8 cellular contexts compared by ENCODE assay signal in the genomic region with DNA sequence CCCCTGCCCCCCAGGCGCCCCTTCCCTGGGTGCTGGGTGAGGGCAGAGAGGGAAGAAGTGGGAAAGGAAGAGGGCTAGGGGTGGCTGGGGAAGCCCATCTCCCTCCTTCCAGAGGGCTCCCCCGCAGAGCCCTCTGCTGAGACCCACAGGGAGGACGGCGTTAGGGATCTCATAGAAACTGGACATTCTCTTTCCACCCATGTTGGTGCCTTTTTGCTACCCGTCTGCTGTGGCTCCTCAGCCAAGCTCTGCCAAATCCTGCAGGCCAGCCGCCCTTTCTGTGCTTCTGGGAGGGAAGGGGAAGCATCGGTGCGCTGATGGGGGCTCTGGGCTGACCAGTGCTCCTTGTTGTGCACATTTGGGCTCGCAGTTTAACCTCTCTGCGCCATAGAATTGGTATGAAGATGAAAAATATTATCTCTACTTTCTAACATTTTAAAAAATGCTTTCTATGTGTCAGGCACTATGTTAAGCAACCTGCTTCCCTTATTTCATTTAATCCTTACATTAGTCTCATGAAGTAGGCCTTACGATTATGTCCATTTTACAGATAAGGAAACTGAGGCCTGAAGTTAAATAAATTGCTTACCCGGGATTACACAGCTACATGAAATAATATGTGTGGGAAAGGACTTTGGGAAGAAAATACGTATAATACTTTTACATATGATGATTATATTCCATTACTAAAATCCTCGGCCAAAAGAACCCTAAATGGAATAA. TPM values are rescaled to one million over a fixed set of nuclear protein-coding genes. Genes with fewer than 3 reads are reported as not detected.
A peak's percentile ranks its signal among the peaks of the same experiment; 100 is the strongest.
DNase-seq lines count a peak whose midpoint lies in the region; ATAC-seq, FAIRE-seq and TF ChIP-seq lines count a peak whose summit lies in the region.

No MANE protein-coding gene starts in this region.

- FAIRE-seq in astrocyte (lab: Jason Lieb, UNC): no peak
- no peak for FAIRE-seq in HepG2 (lab: Jason Lieb, UNC)

- TF ChIP-seq RAD21 in HepG2 (CRISPR knock-in tag; IDR thresholded peaks at IDR 0.05): no peak

- in situ Hi-C loops in HepG2 (cut with HindIII; ENCODE audit: extremely low pct_ligation_motif_present, low pct_unique_long_range_greater_than_20kb): no loop called here

- peak overlapping the region; percentile 67 for H3K9ac ChIP-seq in astrocyte (ENCODE audit: low read length)
- H3K9ac ChIP-seq in HepG2 (ENCODE audit: insufficient read depth, low read depth, low read length): peak overlapping the region; percentile 75

- H3K27ac ChIP-seq in astrocyte (ENCODE audit: low read depth, low read length): no peak overlapping the region
- H3K27ac ChIP-seq in HepG2 (ENCODE audit: extremely low read length, insufficient read depth, low read length): no peak overlapping the region
- H3K27ac ChIP-seq in thoracic aorta: peak overlapping the region; percentile 74 to 81

- H3K4me3 ChIP-seq in astrocyte (ENCODE audit: insufficient read depth, low read depth, low read length) (peak overlapping the region; percentile 62), HepG2 (replicated peaks in 1 of 3; ENCODE audit: insufficient read depth in 1 of 3, low read depth in 2 of 3, low read length in 3 of 3) (peak overlapping the region; percentile 71 to 81 (median 76)), thoracic aorta (peak overlapping the region; percentile 95)

- H3K4me1 ChIP-seq in astrocyte (ENCODE audit: insufficient read depth, low read length): no peaks in the 10 kb centered on the region
- peaks cover 55% of the 10 kb centered on the region for H3K4me1 ChIP-seq in HepG2 (ENCODE audit: insufficient read depth, low read length)
- H3K4me1 ChIP-seq in thoracic aorta (ENCODE audit: control insufficient read depth in 1 of 2, low read depth in 2 of 2): peaks cover 53 to 61% of the 10 kb centered on the region in 2 donors

- 55% methylated on average over 13 of the region's 14 CpGs for WGBS in HepG2 (ENCODE audit: low lambda C conversion rate)

- H3K4me2 ChIP-seq in astrocyte (ENCODE audit: low read length): peak overlapping the region; percentile 96
- peak overlapping the region; percentile 96 for H3K4me2 ChIP-seq in HepG2 (ENCODE audit: low read depth, low read length)

- TF ChIP-seq CTCF in astrocyte (IDR thresholded peaks at IDR 0.05; ENCODE audit: insufficient read depth, low read depth, low read length) (no peak), HepG2 (CRISPR knock-in tag; IDR thresholded peaks at IDR 0.05) (no peak), thoracic aorta (IDR thresholded peaks at IDR 0.05) (no peak)

- peak overlapping the region; percentile 65 for H2AFZ ChIP-seq in astrocyte (ENCODE audit: low read depth, low read length)
- H2AFZ ChIP-seq in HepG2 (ENCODE audit: low read length): no peak overlapping the region

- ATAC-seq in HepG2: peak; percentile 40
- no peak for ATAC-seq in thoracic aorta (ENCODE audit: insufficient number of reproducible peaks, low FRiP score, low read depth)
- ATAC-seq in GM18511 (IDR thresholded peaks at IDR 0.05; ENCODE audit: unreplicated experiment): no peak

- CTCF ChIA-PET in HepG2 (lab: Yijun Ruan, JAX; ENCODE audit: low intra/inter-chr PET ratio, low total read pairs): interaction anchor here (1.1 kb wide), 1 partner anchor 57 kb away, joined by 4 read pairs; no protein-coding TSS in a partner anchor

- BruUV-seq in HepG2 (replicated peaks; lab: Mats Ljungman, UMichigan): TSS peak; percentile 58

- H3K36me3 ChIP-seq in astrocyte (ENCODE audit: insufficient read depth, low read length): no peaks in the 10 kb centered on the region
- no peaks in the 10 kb centered on the region for H3K36me3 ChIP-seq in HepG2 (replicated peaks in 1 of 2; ENCODE audit: control insufficient read depth in 1 of 2, insufficient read depth in 2 of 2, low read length in 2 of 2)
- no peaks in the 10 kb centered on the region for H3K36me3 ChIP-seq in thoracic aorta

- TF ChIP-seq EP300 in HepG2 (IDR thresholded peaks at IDR 0.05; ENCODE audit: low read depth in 2 of 2, low read length in 2 of 2) (no peak), HepG2 (CRISPR knock-in tag; IDR thresholded peaks at IDR 0.05; ENCODE audit: borderline replicate concordance) (no peak)

- H3K4me3 Mint-ChIP-seq in activated CD4-positive, alpha-beta T cell treated with anti-CD3 and anti-CD28 coated beads, Interleukin-2, amount 10 ng/mL, durations not matched to agents 24 days and 14 days: peak overlapping the region; percentile 95
- peak overlapping the region; percentile 87 for H3K4me3 Mint-ChIP-seq in astrocyte (ENCODE audit: unreplicated experiment)

- H4K20me1 ChIP-seq in astrocyte (ENCODE audit: insufficient read depth, low read length) (peaks cover 2% of the 10 kb centered on the region), HepG2 (ENCODE audit: insufficient read depth, low read length) (no peaks in the 10 kb centered on the region)

- intact Hi-C loops in activated CD4-positive, alpha-beta T cell treated with anti-CD3 and anti-CD28 coated beads, Interleukin-2, amount 10 ng/mL, durations not matched to agents 24 days and 14 days (cut with micrococcal nuclease): loop anchor here (2.0 kb wide), 1 partner anchor 15 kb away; the partner anchor contains the start of gene RAPGEF3
- intact Hi-C loops in HepG2 (cut with micrococcal nuclease; ENCODE audit: unreplicated experiment): no loop called here

- DNase-seq in activated CD4-positive, alpha-beta T cell treated with anti-CD3 and anti-CD28 coated beads, Interleukin-2, amount 10 ng/mL, durations not matched to agents 24 days and 14 days: no peak
- no peak for DNase-seq in activated CD4-positive, alpha-beta T cell treated with anti-CD3 and anti-CD28 coated beads for 4 hours
- DNase-seq in astrocyte (ENCODE audit: low read depth): no peak
- DNase-seq in HepG2 (ENCODE audit: low spot score): no peak
- DNase-seq in thoracic aorta (ENCODE audit: low spot score): no peak
- DNase-seq in iPS-NIHi7 (ENCODE audit: extremely low spot score): no peak
- no peak for DNase-seq in DMS79 treated with DMSO at 0.1 percent for 48 hours (lab: John Stamatoyannopoulos, UW)

- H3K9me3 Mint-ChIP-seq in activated CD4-positive, alpha-beta T cell treated with anti-CD3 and anti-CD28 coated beads, Interleukin-2, amount 10 ng/mL, durations not matched to agents 24 days and 14 days: no peaks in the 10 kb centered on the region
- no peaks in the 10 kb centered on the region for H3K9me3 Mint-ChIP-seq in astrocyte (ENCODE audit: unreplicated experiment)

- peak overlapping the region; percentile 86 for H3K27ac Mint-ChIP-seq in activated CD4-positive, alpha-beta T cell treated with anti-CD3 and anti-CD28 coated beads, Interleukin-2, amount 10 ng/mL, durations not matched to agents 24 days and 14 days
- H3K27ac Mint-ChIP-seq in astrocyte (ENCODE audit: unreplicated experiment): peak overlapping the region; percentile 34

- H3K36me3 Mint-ChIP-seq in activated CD4-positive, alpha-beta T cell treated with anti-CD3 and anti-CD28 coated beads, Interleukin-2, amount 10 ng/mL, durations not matched to agents 24 days and 14 days (ENCODE audit: low read depth): no peaks in the 10 kb centered on the region
- H3K36me3 Mint-ChIP-seq in astrocyte (ENCODE audit: low read depth, unreplicated experiment): no peaks in the 10 kb centered on the region

- H3K79me2 ChIP-seq in astrocyte (ENCODE audit: insufficient read depth, low read length): no peaks in the 10 kb centered on the region
- no peaks in the 10 kb centered on the region for H3K79me2 ChIP-seq in HepG2 (ENCODE audit: insufficient read depth, low read length)

- H3K27me3 Mint-ChIP-seq in activated CD4-positive, alpha-beta T cell treated with anti-CD3 and anti-CD28 coated beads, Interleukin-2, amount 10 ng/mL, durations not matched to agents 24 days and 14 days: peaks cover 10% of the 10 kb centered on the region
- no peaks in the 10 kb centered on the region for H3K27me3 Mint-ChIP-seq in astrocyte (ENCODE audit: low read depth, unreplicated experiment)

- no peaks in the 10 kb centered on the region for H3K9me3 ChIP-seq in astrocyte (ENCODE audit: insufficient read depth, low read depth, low read length)
- no peaks in the 10 kb centered on the region for H3K9me3 ChIP-seq in HepG2 (ENCODE audit: low read length)
- H3K9me3 ChIP-seq in thoracic aorta: no peaks in the 10 kb centered on the region

- H3K27me3 ChIP-seq in astrocyte (ENCODE audit: insufficient read depth, low read length) (no peaks in the 10 kb centered on the region), HepG2 (ENCODE audit: control insufficient read depth in 1 of 2, insufficient read depth in 2 of 2, low read length in 2 of 2) (peaks cover 3 to 8% of the 10 kb centered on the region in 2 experiments; a peak in 2 of 5 replicates), thoracic aorta (replicated peaks; ENCODE audit: insufficient read depth) (no peaks in the 10 kb centered on the region)

- POLR2A ChIA-PET in HepG2 (lab: Yijun Ruan, JAX): no interaction called here

- no peak for TF ChIP-seq POLR2A in HepG2 (IDR thresholded peaks at IDR 0.05; ENCODE audit: insufficient read depth in 1 of 2, low read depth in 2 of 2, low read length in 2 of 2)

- H3K4me1 Mint-ChIP-seq in activated CD4-positive, alpha-beta T cell treated with anti-CD3 and anti-CD28 coated beads, Interleukin-2, amount 10 ng/mL, durations not matched to agents 24 days and 14 days: peaks cover 44% of the 10 kb centered on the region
- H3K4me1 Mint-ChIP-seq in astrocyte (ENCODE audit: low read depth, unreplicated experiment): peaks cover 21% of the 10 kb centered on the region

RNA-seq across cellular contexts. Expression of gene SLC48A1, which starts 1.0 kb away (rescaled TPM):
- 10.7 and 12.3 TPM in 2 replicates for total RNA-seq in activated CD4-positive, alpha-beta T cell treated with anti-CD3 and anti-CD28 coated beads, Interleukin-2, amount 10 ng/mL, durations not matched to agents 24 days and 14 days
- total RNA-seq in astrocyte (17.7 and 23.8 TPM in 2 replicates), HepG2 (2016; rRNA removed; fragmentation: Illumina TruSeq; extraction: Trizol) (2.6 and 3.7 TPM in 2 replicates), thoracic aorta (100 to 1,000 TPM in 1 of 2 donors, 10 to 100 TPM in 1; 60.5 to 107 TPM)
- 2.3 and 3.1 TPM in 2 replicates for total RNA-seq in HepG2 (2016; cell fraction: cytosol; rRNA removed; fragmentation: Illumina TruSeq; extraction: Trizol; ENCODE audit: low read depth)
- 2.3 and 3.4 TPM in 2 replicates for total RNA-seq in HepG2 (2016; cell fraction: insoluble cytoplasmic fraction; rRNA removed; fragmentation: Illumina TruSeq; extraction: Trizol)
- total RNA-seq in HepG2 (2016; cell fraction: membrane; rRNA removed; fragmentation: Illumina TruSeq; extraction: Trizol): 5.0 and 6.3 TPM in 2 replicates
- total RNA-seq in HepG2 (2016; cell fraction: nucleus; rRNA removed; fragmentation: Illumina TruSeq; extraction: Trizol): 2.5 and 2.6 TPM in 2 replicates
- 2.2 and 3.1 TPM in 2 replicates for polyA plus RNA-seq in HepG2 (2011; rRNA removed)
- 2.4 and 2.6 TPM in 2 replicates for polyA plus RNA-seq in HepG2 (2011; cell fraction: cytosol; rRNA removed)
- 3.1 and 4.1 TPM in 2 replicates for polyA plus RNA-seq in HepG2 (2011; cell fraction: nucleus; rRNA removed)
- polyA plus RNA-seq in HepG2 (2012): 2.1 and 3.5 TPM in 2 replicates
- 3.8 and 3.9 TPM in 2 replicates for polyA plus RNA-seq in HepG2 (2016; cell fraction: cytosol; fragmentation: Illumina TruSeq; extraction: Trizol; ENCODE audit: low read depth)
- 2.6 and 3.2 TPM in 2 replicates for polyA plus RNA-seq in HepG2 (2016; cell fraction: insoluble cytoplasmic fraction; fragmentation: Illumina TruSeq; extraction: Trizol; ENCODE audit: low read depth)
- polyA plus RNA-seq in HepG2 (2016; cell fraction: membrane; fragmentation: Illumina TruSeq; extraction: Trizol; ENCODE audit: low read depth): 6.3 and 6.9 TPM in 2 replicates
- 5.6 and 6.3 TPM in 2 replicates for polyA plus RNA-seq in HepG2 (2016; cell fraction: nucleus; fragmentation: Illumina TruSeq; extraction: Trizol; ENCODE audit: insufficient read depth, low read depth)
- 5.7 and 45.5 TPM in 2 replicates for polyA minus RNA-seq in HepG2 (2011; rRNA and poly(A)+ RNA removed; ENCODE audit: low replicate concordance)
- 1.5 and 2.1 TPM in 2 replicates for polyA minus RNA-seq in HepG2 (2011; cell fraction: cytosol; rRNA and poly(A)+ RNA removed)
- polyA minus RNA-seq in HepG2 (2011; cell fraction: nucleus; rRNA and poly(A)+ RNA removed): 1.7 and 2.8 TPM in 2 replicates

RNA-seq across cellular contexts. Expression of gene RAPGEF3, which starts 15.3 kb away (rescaled TPM):
- total RNA-seq in activated CD4-positive, alpha-beta T cell treated with anti-CD3 and anti-CD28 coated beads, Interleukin-2, amount 10 ng/mL, durations not matched to agents 24 days and 14 days: 3.6 and 4.5 TPM in 2 replicates
- 5.9 and 8.4 TPM in 2 replicates for total RNA-seq in astrocyte
- 0.07 TPM in 1 of 2 replicates, not detected in the other for total RNA-seq in HepG2 (2016; rRNA removed; fragmentation: Illumina TruSeq; extraction: Trizol)
- total RNA-seq in HepG2 (2016; cell fraction: cytosol; rRNA removed; fragmentation: Illumina TruSeq; extraction: Trizol; ENCODE audit: low read depth): not detected in 2 replicates
- 0.09 TPM in 1 of 2 replicates, not detected in the other for total RNA-seq in HepG2 (2016; cell fraction: insoluble cytoplasmic fraction; rRNA removed; fragmentation: Illumina TruSeq; extraction: Trizol)
- total RNA-seq in HepG2 (2016; cell fraction: membrane; rRNA removed; fragmentation: Illumina TruSeq; extraction: Trizol): 0.03 TPM in 1 of 2 replicates, not detected in the other
- total RNA-seq in HepG2 (2016; cell fraction: nucleus; rRNA removed; fragmentation: Illumina TruSeq; extraction: Trizol): 0.40 TPM in 1 of 2 replicates, not detected in the other
- polyA plus RNA-seq in HepG2 (2011; rRNA removed): 0.07 and 0.37 TPM in 2 replicates
- 0.05 and 0.13 TPM in 2 replicates for polyA plus RNA-seq in HepG2 (2011; cell fraction: cytosol; rRNA removed)
- polyA plus RNA-seq in HepG2 (2011; cell fraction: nucleus; rRNA removed): 0.56 and 0.95 TPM in 2 replicates
- 0.11 and 0.16 TPM in 2 replicates for polyA plus RNA-seq in HepG2 (2012)
- not detected in 2 replicates for polyA plus RNA-seq in HepG2 (2016; cell fraction: cytosol; fragmentation: Illumina TruSeq; extraction: Trizol; ENCODE audit: low read depth)
- 0.17 TPM in 1 of 2 replicates, not detected in the other for polyA plus RNA-seq in HepG2 (2016; cell fraction: insoluble cytoplasmic fraction; fragmentation: Illumina TruSeq; extraction: Trizol; ENCODE audit: low read depth)
- not detected in 2 replicates for polyA plus RNA-seq in HepG2 (2016; cell fraction: membrane; fragmentation: Illumina TruSeq; extraction: Trizol; ENCODE audit: low read depth)
- 0.63 TPM in 1 of 2 replicates, not detected in the other for polyA plus RNA-seq in HepG2 (2016; cell fraction: nucleus; fragmentation: Illumina TruSeq; extraction: Trizol; ENCODE audit: insufficient read depth, low read depth)
- 0.28 and 2.0 TPM in 2 replicates for polyA minus RNA-seq in HepG2 (2011; rRNA and poly(A)+ RNA removed; ENCODE audit: low replicate concordance)
- polyA minus RNA-seq in HepG2 (2011; cell fraction: cytosol; rRNA and poly(A)+ RNA removed): not detected in 2 replicates
- 0.13 and 1.1 TPM in 2 replicates for polyA minus RNA-seq in HepG2 (2011; cell fraction: nucleus; rRNA and poly(A)+ RNA removed)
- 10 to 100 TPM; 40.9 to 77.4 TPM for total RNA-seq in thoracic aorta

RNA-seq across cellular contexts. Expression of gene HDAC7, which starts 45.7 kb away (rescaled TPM):
- total RNA-seq in activated CD4-positive, alpha-beta T cell treated with anti-CD3 and anti-CD28 coated beads, Interleukin-2, amount 10 ng/mL, durations not matched to agents 24 days and 14 days: 405 and 419 TPM in 2 replicates
- 76.3 and 92.2 TPM in 2 replicates for total RNA-seq in astrocyte
- 3.7 and 4.6 TPM in 2 replicates for total RNA-seq in HepG2 (2016; rRNA removed; fragmentation: Illumina TruSeq; extraction: Trizol)
- total RNA-seq in HepG2 (2016; cell fraction: cytosol; rRNA removed; fragmentation: Illumina TruSeq; extraction: Trizol; ENCODE audit: low read depth): 1.5 and 2.7 TPM in 2 replicates
- 3.3 and 5.0 TPM in 2 replicates for total RNA-seq in HepG2 (2016; cell fraction: insoluble cytoplasmic fraction; rRNA removed; fragmentation: Illumina TruSeq; extraction: Trizol)
- 4.5 and 5.3 TPM in 2 replicates for total RNA-seq in HepG2 (2016; cell fraction: membrane; rRNA removed; fragmentation: Illumina TruSeq; extraction: Trizol)
- total RNA-seq in HepG2 (2016; cell fraction: nucleus; rRNA removed; fragmentation: Illumina TruSeq; extraction: Trizol): 5.2 and 5.6 TPM in 2 replicates
- polyA plus RNA-seq in HepG2 (2011; rRNA removed): 8.5 and 10.8 TPM in 2 replicates
- polyA plus RNA-seq in HepG2 (2011; cell fraction: cytosol; rRNA removed): 3.4 and 5.9 TPM in 2 replicates
- 44.6 and 61.9 TPM in 2 replicates for polyA plus RNA-seq in HepG2 (2011; cell fraction: nucleus; rRNA removed)
- polyA plus RNA-seq in HepG2 (2012): 3.9 and 6.2 TPM in 2 replicates
- polyA plus RNA-seq in HepG2 (2016; cell fraction: cytosol; fragmentation: Illumina TruSeq; extraction: Trizol; ENCODE audit: low read depth): 1.6 and 1.8 TPM in 2 replicates
- 7.3 and 8.0 TPM in 2 replicates for polyA plus RNA-seq in HepG2 (2016; cell fraction: insoluble cytoplasmic fraction; fragmentation: Illumina TruSeq; extraction: Trizol; ENCODE audit: low read depth)
- 5.0 and 6.0 TPM in 2 replicates for polyA plus RNA-seq in HepG2 (2016; cell fraction: membrane; fragmentation: Illumina TruSeq; extraction: Trizol; ENCODE audit: low read depth)
- 15.8 and 16.2 TPM in 2 replicates for polyA plus RNA-seq in HepG2 (2016; cell fraction: nucleus; fragmentation: Illumina TruSeq; extraction: Trizol; ENCODE audit: insufficient read depth, low read depth)
- polyA minus RNA-seq in HepG2 (2011; rRNA and poly(A)+ RNA removed; ENCODE audit: low replicate concordance): 11.8 and 35.8 TPM in 2 replicates
- polyA minus RNA-seq in HepG2 (2011; cell fraction: cytosol; rRNA and poly(A)+ RNA removed): 2.3 and 4.6 TPM in 2 replicates
- polyA minus RNA-seq in HepG2 (2011; cell fraction: nucleus; rRNA and poly(A)+ RNA removed): 6.8 and 9.5 TPM in 2 replicates
- 100 to 1,000 TPM in 1 of 2 donors, 10 to 100 TPM in 1; 77.8 to 112 TPM for total RNA-seq in thoracic aorta

RNA-seq across cellular contexts. Expression of gene ENDOU, which starts 48.7 kb away (rescaled TPM):
- total RNA-seq in activated CD4-positive, alpha-beta T cell treated with anti-CD3 and anti-CD28 coated beads, Interleukin-2, amount 10 ng/mL, durations not matched to agents 24 days and 14 days: 0.09 TPM in 1 of 2 replicates, not detected in the other
- total RNA-seq in astrocyte: not detected in 2 replicates
- not detected in 2 replicates for total RNA-seq in HepG2 (2016; rRNA removed; fragmentation: Illumina TruSeq; extraction: Trizol)
- total RNA-seq in HepG2 (2016; cell fraction: cytosol; rRNA removed; fragmentation: Illumina TruSeq; extraction: Trizol; ENCODE audit: low read depth): not detected in 2 replicates
- total RNA-seq in HepG2 (2016; cell fraction: insoluble cytoplasmic fraction; rRNA removed; fragmentation: Illumina TruSeq; extraction: Trizol): not detected in 2 replicates
- not detected in 2 replicates for total RNA-seq in HepG2 (2016; cell fraction: membrane; rRNA removed; fragmentation: Illumina TruSeq; extraction: Trizol)
- total RNA-seq in HepG2 (2016; cell fraction: nucleus; rRNA removed; fragmentation: Illumina TruSeq; extraction: Trizol): not detected in 2 replicates
- polyA plus RNA-seq in HepG2 (2011; rRNA removed): not detected in 2 replicates
- polyA plus RNA-seq in HepG2 (2011; cell fraction: cytosol; rRNA removed): not detected in 2 replicates
- not detected in 2 replicates for polyA plus RNA-seq in HepG2 (2011; cell fraction: nucleus; rRNA removed)
- polyA plus RNA-seq in HepG2 (2012): not detected in 2 replicates
- not detected in 2 replicates for polyA plus RNA-seq in HepG2 (2016; cell fraction: cytosol; fragmentation: Illumina TruSeq; extraction: Trizol; ENCODE audit: low read depth)
- not detected in 2 replicates for polyA plus RNA-seq in HepG2 (2016; cell fraction: insoluble cytoplasmic fraction; fragmentation: Illumina TruSeq; extraction: Trizol; ENCODE audit: low read depth)
- not detected in 2 replicates for polyA plus RNA-seq in HepG2 (2016; cell fraction: membrane; fragmentation: Illumina TruSeq; extraction: Trizol; ENCODE audit: low read depth)
- not detected in 2 replicates for polyA plus RNA-seq in HepG2 (2016; cell fraction: nucleus; fragmentation: Illumina TruSeq; extraction: Trizol; ENCODE audit: insufficient read depth, low read depth)
- polyA minus RNA-seq in HepG2 (2011; rRNA and poly(A)+ RNA removed; ENCODE audit: low replicate concordance): not detected in 2 replicates
- not detected in 2 replicates for polyA minus RNA-seq in HepG2 (2011; cell fraction: cytosol; rRNA and poly(A)+ RNA removed)
- polyA minus RNA-seq in HepG2 (2011; cell fraction: nucleus; rRNA and poly(A)+ RNA removed): not detected in 2 replicates
- under 1 TPM in 1 of 2 donors, not detected in 1; 0.49 TPM for total RNA-seq in thoracic aorta

Comparison
In these comparisons a context has a peak if more than half of its experiments do, and no peak if none do; other contexts are left out.
1. H3K27ac ChIP-seq: peak in thoracic aorta (2 of 2); none in astrocyte (single experiment) and HepG2 (single experiment).
2. RNA of gene HDAC7, which starts 45.7 kb away (total RNA-seq): 405 to 419 TPM in activated CD4-positive, alpha-beta T cell treated with anti-CD3 and anti-CD28 coated beads, Interleukin-2, amount 10 ng/mL, durations not matched to agents 24 days and 14 days, 77.8 to 112 TPM in thoracic aorta and 76.3 to 92.2 TPM in astrocyte; 1.5 to 5.6 TPM in HepG2; every median in the first group is over 10 times any median in the second.
3. Peak in every context shown above with its lines, with median percentiles within 50 percentile points of each other: H3K4me3 ChIP-seq.